ENCODE assay signal across 19 cellular contexts in the genomic region with DNA sequence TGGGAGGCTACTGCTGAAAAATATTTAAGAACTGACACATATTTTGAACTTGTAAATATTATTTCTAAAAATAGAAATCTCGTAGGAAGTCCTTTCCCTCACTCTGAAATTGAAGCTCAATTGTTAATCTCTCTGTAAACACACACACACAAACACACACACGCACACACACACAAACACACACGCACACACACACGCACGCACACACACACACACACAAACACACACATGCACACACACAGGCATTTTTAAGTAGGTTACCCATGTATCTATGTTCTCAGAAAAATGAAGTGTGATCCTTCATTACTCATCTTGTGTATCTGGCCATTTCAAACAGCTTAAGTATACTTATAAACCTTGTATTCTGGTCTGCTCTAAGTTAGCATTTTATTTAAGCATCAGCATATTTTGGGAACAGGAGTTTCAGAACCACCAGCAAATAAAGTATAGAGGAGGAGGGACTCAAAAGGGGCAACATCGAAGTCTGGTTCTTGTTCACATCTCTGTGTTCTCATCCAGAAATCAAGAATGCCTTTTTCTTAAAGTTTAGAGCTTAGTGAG. TPM values are rescaled to one million over a fixed set of nuclear protein-coding genes. Genes with fewer than 3 reads are reported as not detected.
DNase-seq lines count a peak whose midpoint lies in the region; ATAC-seq, FAIRE-seq and TF ChIP-seq lines count a peak whose summit lies in the region.
"Had no signal": no experiment of that assay in that cellular context is flagged by ENCODE, and none has a peak within 500 bp of the region (broad histone marks: within the 10 kb centered on the region; RNA-seq: fewer than 3 reads in every experiment).

No MANE protein-coding gene starts in this region.

- peaks cover 4% of the 10 kb centered on the region for H3K4me1 ChIP-seq in IMR-90 (ENCODE audit: control insufficient read depth, insufficient read depth, low read length)
- H3K4me1 ChIP-seq in H1 (replicated peaks in 1 of 4; ENCODE audit: control insufficient read depth in 3 of 4, insufficient read depth in 4 of 4, low read length in 3 of 4): no peaks in the 10 kb centered on the region
- H3K4me1 ChIP-seq in parathyroid adenoma: peaks cover 10% of the 10 kb centered on the region
- H3K4me1 ChIP-seq: A549, BE2C had no signal

- H2AK5ac ChIP-seq in IMR-90 (ENCODE audit: low read depth, low read length) (peak overlapping the region; percentile 67), H1 (ENCODE audit: low read depth, low read length) (no peak overlapping the region)

- peak; percentile 66 for ATAC-seq in IMR-90 (ENCODE audit: low read depth)
- no peak for ATAC-seq in GM21381 (IDR thresholded peaks at IDR 0.05; ENCODE audit: unreplicated experiment)
- ATAC-seq: A549, GM23338 had no signal

- TF ChIP-seq CTCF in IMR-90 (conservative IDR thresholded peaks at IDR 0.05; ENCODE audit: low read depth, low read length) (no peak), H1 (IDR thresholded peaks at IDR 0.05; ENCODE audit: control extremely low read depth in 1 of 3, insufficient read depth in 1 of 3, low read depth in 1 of 3, low read length in 3 of 3) (no peak), parathyroid adenoma (IDR thresholded peaks at IDR 0.05) (no peak)

- no peak for TF ChIP-seq EP300 in H1 (IDR thresholded peaks at IDR 0.05; ENCODE audit: borderline replicate concordance in 1 of 2, low read depth in 2 of 2, low read length in 2 of 2)

- no peak overlapping the region for H2BK15ac ChIP-seq in IMR-90 (ENCODE audit: low read depth, low read length)
- H2BK15ac ChIP-seq in H1 (ENCODE audit: low read length): no peak overlapping the region

- H3K79me2 ChIP-seq in H1 (ENCODE audit: control insufficient read depth in 1 of 2, insufficient read depth in 2 of 2, low read length in 2 of 2) (no peaks in the 10 kb centered on the region), parathyroid adenoma (no peaks in the 10 kb centered on the region)

- H2AFZ ChIP-seq in IMR-90 (replicated peaks; ENCODE audit: low read length, poor library complexity): no peak overlapping the region
- H2AFZ ChIP-seq in H1 (ENCODE audit: low read length): no peak overlapping the region
- H2AFZ ChIP-seq in parathyroid adenoma: peak overlapping the region; percentile 12
- H2AFZ ChIP-seq: GM23338 had no signal

- H4K20me1 ChIP-seq in IMR-90 (ENCODE audit: insufficient read depth, low read length) (no peaks in the 10 kb centered on the region), H1 (replicated peaks in 1 of 2; ENCODE audit: control insufficient read depth in 1 of 2, insufficient read depth in 2 of 2, low read length in 2 of 2) (no peaks in the 10 kb centered on the region)

- in situ Hi-C loops in IMR-90 (cut with MboI; ENCODE audit: low sequenced_read_pairs): no loop called here

- TF ChIP-seq RAD21 in IMR-90 (IDR thresholded peaks at IDR 0.05; ENCODE audit: low read length) (no peak), H1 (IDR thresholded peaks at IDR 0.05 in 1 of 2, conservative IDR thresholded peaks at IDR 0.05 in 1 of 2; ENCODE audit: low read depth in 2 of 2, low read length in 2 of 2) (no peak)

- WGBS in IMR-90 (ENCODE audit: extremely low coverage in 2 of 2, insufficient read length in 1 of 2), 2 experiments: no CpG with 5 or more reads among the region's 6 CpGs
- WGBS in H1 (ENCODE audit: extremely low coverage in 1 of 2, insufficient coverage in 1 of 2, insufficient read length in 1 of 2, insufficient replicate concordance in 2 of 2, low coverage in 1 of 2, low lambda C conversion rate in 2 of 2, missing lambda C conversion rate in 1 of 2), 2 experiments: 86% methylated on average over 6 of the region's 6 CpGs; no CpG with 5 or more reads in 1 of the 2 experiments

- H3K4ac ChIP-seq in IMR-90 (ENCODE audit: low read depth, low read length) (no peak overlapping the region), H1 (replicated peaks; ENCODE audit: insufficient read length, low read depth, low read length) (no peak overlapping the region)

- H3K4me2 ChIP-seq in IMR-90 (ENCODE audit: low read depth, low read length) (peak overlapping the region; percentile 47), H1 (ENCODE audit: insufficient read depth in 1 of 2, low read depth in 2 of 2, low read length in 2 of 2) (no peak overlapping the region), parathyroid adenoma (ENCODE audit: low read length) (no peak overlapping the region)
- H3K4me2 ChIP-seq: A549, GM23338 had no signal

- H4K8ac ChIP-seq in IMR-90 (ENCODE audit: low read depth in 2 of 2, low read length in 2 of 2) (peak overlapping the region in 1 of 2 experiments; percentile 59; a peak in 1 of 4 replicates), H1 (ENCODE audit: extremely low read depth, insufficient read depth, low read length) (no peak overlapping the region)

- POLR2A ChIA-PET in IMR-90 (lab: Charles Lee; ENCODE audit: unreplicated experiment): interaction anchor here (0.6 kb wide), 1 partner anchor 107 kb away, joined by 3 read pairs; no protein-coding TSS in a partner anchor
- POLR2A ChIA-PET in H1 (lab: Charles Lee; ENCODE audit: partially characterized antibody): no interaction called here

- no peak overlapping the region for H2AK9ac ChIP-seq in IMR-90 (replicated peaks; ENCODE audit: low read depth, low read length, poor library complexity)

- H3K18ac ChIP-seq in IMR-90 (ENCODE audit: low read depth, low read length): 0 out of 2 replicates have a peak overlapping the region, but pooled peaks have one; percentile 9
- no peak overlapping the region for H3K18ac ChIP-seq in H1 (ENCODE audit: extremely low read depth, low read length)

- H2BK20ac ChIP-seq in IMR-90 (ENCODE audit: low read depth, low read length) (no peak overlapping the region), H1 (ENCODE audit: low read length) (no peak overlapping the region)

- H3K56ac ChIP-seq in IMR-90 (ENCODE audit: extremely low read depth, insufficient read depth, low read length) (no peak overlapping the region), H1 (replicated peaks; ENCODE audit: insufficient read length, low read depth, low read length) (peak overlapping the region; percentile 40)

- H4K91ac ChIP-seq in IMR-90 (ENCODE audit: insufficient read depth, low read depth, low read length): no peak overlapping the region
- no peak overlapping the region for H4K91ac ChIP-seq in H1 (replicated peaks; ENCODE audit: insufficient read length, low read length)

- BruUV-seq in IMR-90 (replicated peaks; lab: Mats Ljungman, UMichigan): no TSS peak

- CTCF ChIA-PET in IMR-90 (lab: Yijun Ruan, JAX) (no interaction called here), H1 (lab: Charles Lee; ENCODE audit: partially characterized antibody) (interaction anchor here (0.6 to 0.9 kb wide), 2 partner anchors 95 to 1338 kb away, joined by 3 read pairs; no protein-coding TSS in a partner anchor)

- H2BK120ac ChIP-seq in IMR-90 (ENCODE audit: low read depth, low read length) (peak overlapping the region; percentile 53; the same call in 1 of the 2 replicates), H1 (replicated peaks; ENCODE audit: low read depth, low read length) (no peak overlapping the region)

- FAIRE-seq in H1 (lab: Jason Lieb, UNC): no peak
- FAIRE-seq: A549 had no signal

- H3K9me3 ChIP-seq in IMR-90 (ENCODE audit: control insufficient read depth, insufficient read depth, low read length) (no peaks in the 10 kb centered on the region), H1 (ENCODE audit: insufficient read depth in 2 of 2, low read depth in 1 of 2, low read length in 1 of 2) (no peaks in the 10 kb centered on the region; a peak in 1 of 4 replicates), parathyroid adenoma (ENCODE audit: control insufficient read depth, low read length) (no peaks in the 10 kb centered on the region)
- H3K9me3 ChIP-seq: A549, BE2C had no signal

- peak; percentile 56 for DNase-seq in HCEC 1CT
- DNase-seq in IMR-90: peak; percentile 46
- no peak for DNase-seq in H1 (ENCODE audit: low read depth in 1 of 2, low spot score in 2 of 2)
- DNase-seq in GF-D8 (lab: John Stamatoyannopoulos, UW): no peak
- no peak for DNase-seq in NCI-H2081 treated with DMSO at 0.1 percent for 48 hours (lab: John Stamatoyannopoulos, UW)
- no peak for DNase-seq in putamen (ENCODE audit: low spot score)
- DNase-seq: BE2C; CD4-positive, alpha-beta memory T cell; DND-41; H9; HFFc6; KG1 had no signal

- no peak overlapping the region for H3K27ac ChIP-seq in IMR-90 (ENCODE audit: insufficient read depth, low read length)
- H3K27ac ChIP-seq in H1 (ENCODE audit: low read depth, low read length): no peak overlapping the region
- no peak overlapping the region for H3K27ac ChIP-seq in parathyroid adenoma
- H3K27ac ChIP-seq: A549, C4-2B had no signal

- H4K5ac ChIP-seq in IMR-90 (ENCODE audit: low read depth, low read length): no peak overlapping the region
- H4K5ac ChIP-seq in H1 (ENCODE audit: insufficient read length, low read depth, low read length): no peak overlapping the region

- H3K79me1 ChIP-seq in IMR-90 (ENCODE audit: low read depth in 1 of 2, low read length in 2 of 2) (no peaks in the 10 kb centered on the region), H1 (ENCODE audit: low read depth, low read length) (no peaks in the 10 kb centered on the region)

- H3K9ac ChIP-seq in IMR-90 (ENCODE audit: low read depth, low read length) (no peak overlapping the region), H1 (replicated peaks in 1 of 4; ENCODE audit: extremely low read depth in 1 of 4, low read depth in 3 of 4, low read length in 3 of 4) (no peak overlapping the region), parathyroid adenoma (no peak overlapping the region)

- no peaks in the 10 kb centered on the region for H3K27me3 ChIP-seq in IMR-90 (ENCODE audit: control insufficient read depth, insufficient read depth, low read length)
- H3K27me3 ChIP-seq in H1 (replicated peaks in 1 of 4; ENCODE audit: control insufficient read depth in 3 of 4, extremely low read depth in 1 of 4, insufficient read depth in 3 of 4, low read length in 3 of 4): no peaks in the 10 kb centered on the region
- no peaks in the 10 kb centered on the region for H3K27me3 ChIP-seq in parathyroid adenoma (ENCODE audit: control insufficient read depth, insufficient read depth, low read length)
- H3K27me3 ChIP-seq: BE2C had no signal

- TF ChIP-seq POLR2A in IMR-90 (IDR thresholded peaks at IDR 0.05; ENCODE audit: low read depth, low read length): no peak
- TF ChIP-seq POLR2A in H1 (IDR thresholded peaks at IDR 0.05; ENCODE audit: control extremely low read depth in 1 of 2, low read depth in 2 of 2, low read length in 2 of 2): no peak

- no peaks in the 10 kb centered on the region for H3K36me3 ChIP-seq in IMR-90 (ENCODE audit: control insufficient read depth, insufficient read depth, low read length)
- H3K36me3 ChIP-seq in H1 (ENCODE audit: control insufficient read depth in 2 of 4, insufficient read depth in 4 of 4, low read length in 3 of 4): no peaks in the 10 kb centered on the region; a peak in 1 of 8 replicates
- no peaks in the 10 kb centered on the region for H3K36me3 ChIP-seq in parathyroid adenoma (ENCODE audit: control insufficient read depth, insufficient read depth, low read length)

- H2BK5ac ChIP-seq in IMR-90 (ENCODE audit: low read depth, low read length, poor library complexity, severe bottlenecking) (peak overlapping the region; percentile 77), H1 (ENCODE audit: low read depth, low read length) (no peak overlapping the region)

- peaks cover 2% of the 10 kb centered on the region; the same call in 1 of the 2 replicates for H3K23me2 ChIP-seq in H1 (ENCODE audit: low read depth, low read length)

- H3K14ac ChIP-seq in IMR-90 (replicated peaks; ENCODE audit: low read depth, low read length): no peak overlapping the region
- no peak overlapping the region for H3K14ac ChIP-seq in H1 (ENCODE audit: insufficient read length)

- H2BK12ac ChIP-seq in H1 (ENCODE audit: low read depth, low read length): no peak overlapping the region

- intact Hi-C loops in IMR-90 (cut with micrococcal nuclease): no loop called here

- dilution Hi-C loops in IMR-90 (cut with HindIII; ENCODE audit: low sequenced_read_pairs, unreplicated experiment): no loop called here

- no peak overlapping the region for H3K4me3 ChIP-seq in IMR-90 (ENCODE audit: insufficient read depth, low read depth, low read length)
- H3K4me3 ChIP-seq in H1 (ENCODE audit: extremely low read depth in 1 of 4, insufficient read depth in 2 of 4, low read depth in 3 of 4, low read length in 4 of 4): no peak overlapping the region
- H3K4me3 ChIP-seq in parathyroid adenoma (ENCODE audit: low read depth, low read length): no peak overlapping the region
- H3K4me3 ChIP-seq: A549, GM23338 had no signal

- H3K9me1 ChIP-seq in IMR-90 (ENCODE audit: insufficient read depth, low read length): no peaks in the 10 kb centered on the region

- H3K23ac ChIP-seq in IMR-90 (ENCODE audit: low read depth, low read length): no peak overlapping the region
- H3K23ac ChIP-seq in H1 (ENCODE audit: insufficient read length): no peak overlapping the region

RNA-seq across cellular contexts. Expression of gene CCN6, which starts 11.6 kb away (rescaled TPM):
- not detected in 2 replicates for total RNA-seq in IMR-90 (2012; rRNA removed)
- polyA plus RNA-seq in IMR-90 (2012; rRNA removed) (not detected in 2 replicates), H1 (2011; rRNA removed) (not detected in 2 replicates)
- not detected in 2 replicates for polyA plus RNA-seq in IMR-90 (2012; cell fraction: cytosol; rRNA removed)
- not detected in 2 replicates for polyA plus RNA-seq in IMR-90 (2012; cell fraction: nucleus; rRNA removed; ENCODE audit: low replicate concordance)
- not detected in 2 replicates for total RNA-seq in H1 (2021; fragmentation: NEBNext Ultra II Directional; extraction: Animal tissue kit (Norgen Biotek cat#: 25700))
- polyA plus RNA-seq in H1 (2011; cell fraction: cytosol; rRNA removed): not detected
- not detected for polyA plus RNA-seq in H1 (2011; cell fraction: nucleus; rRNA removed)
- polyA plus RNA-seq in H1 (2012, experiment 1 of 2): not detected in 4 replicates
- not detected for polyA plus RNA-seq in H1 (2012, experiment 2 of 2)
- not detected for polyA plus RNA-seq in H1 (2013, experiment 1 of 2)
- not detected for polyA plus RNA-seq in H1 (2013, experiment 2 of 2)
- not detected in 2 replicates for polyA minus RNA-seq in H1 (2011; rRNA and poly(A)+ RNA removed)
- polyA minus RNA-seq in H1 (2011; cell fraction: cytosol; rRNA and poly(A)+ RNA removed): not detected
- not detected for polyA minus RNA-seq in H1 (2011; cell fraction: nucleus; rRNA and poly(A)+ RNA removed)
- total RNA-seq: CD4-positive, alpha-beta memory T cell; GM23338; H9; HFFc6; HT1080 had no signal
- polyA plus RNA-seq: A549, AG04450 had no signal

RNA-seq across cellular contexts. Expression of gene TUBE1, which starts 21.8 kb away (rescaled TPM):
- total RNA-seq in IMR-90 (2012; rRNA removed): 8.6 and 10.0 TPM in 2 replicates
- 6.5 and 7.9 TPM in 2 replicates for polyA plus RNA-seq in IMR-90 (2012; rRNA removed)
- polyA plus RNA-seq in IMR-90 (2012; cell fraction: cytosol; rRNA removed): 1.5 and 2.0 TPM in 2 replicates
- polyA plus RNA-seq in IMR-90 (2012; cell fraction: nucleus; rRNA removed; ENCODE audit: low replicate concordance): 10.4 and 42.0 TPM in 2 replicates
- total RNA-seq in H1 (2021; fragmentation: NEBNext Ultra II Directional; extraction: Animal tissue kit (Norgen Biotek cat#: 25700)): 14.8 and 15.9 TPM in 2 replicates
- 5.5 and 8.0 TPM in 2 replicates for polyA plus RNA-seq in H1 (2011; rRNA removed)
- polyA plus RNA-seq in H1 (2011; cell fraction: cytosol; rRNA removed): 9.9 TPM
- polyA plus RNA-seq in H1 (2011; cell fraction: nucleus; rRNA removed): 8.8 TPM
- polyA plus RNA-seq in H1 (2012, experiment 1 of 2): 6.9 to 16.7 TPM (median 8.0 TPM) in 4 replicates
- 2.2 TPM for polyA plus RNA-seq in H1 (2012, experiment 2 of 2)
- 14.9 TPM for polyA plus RNA-seq in H1 (2013, experiment 1 of 2)
- 13.5 TPM for polyA plus RNA-seq in H1 (2013, experiment 2 of 2)
- polyA minus RNA-seq in H1 (2011; rRNA and poly(A)+ RNA removed): 8.5 and 8.8 TPM in 2 replicates
- polyA minus RNA-seq in H1 (2011; cell fraction: cytosol; rRNA and poly(A)+ RNA removed): 8.0 TPM
- 29.1 TPM for polyA minus RNA-seq in H1 (2011; cell fraction: nucleus; rRNA and poly(A)+ RNA removed)

RNA-seq across cellular contexts. Expression of gene FAM229B, which starts 21.9 kb away (rescaled TPM):
- total RNA-seq in IMR-90 (2012; rRNA removed): 8.6 and 11.4 TPM in 2 replicates
- 23.2 and 25.6 TPM in 2 replicates for polyA plus RNA-seq in IMR-90 (2012; rRNA removed)
- polyA plus RNA-seq in IMR-90 (2012; cell fraction: cytosol; rRNA removed): 5.0 and 13.4 TPM in 2 replicates
- polyA plus RNA-seq in IMR-90 (2012; cell fraction: nucleus; rRNA removed; ENCODE audit: low replicate concordance): 0.74 and 11.5 TPM in 2 replicates
- 10.0 and 10.5 TPM in 2 replicates for total RNA-seq in H1 (2021; fragmentation: NEBNext Ultra II Directional; extraction: Animal tissue kit (Norgen Biotek cat#: 25700))
- polyA plus RNA-seq in H1 (2011; rRNA removed): 5.8 and 10.4 TPM in 2 replicates
- polyA plus RNA-seq in H1 (2011; cell fraction: cytosol; rRNA removed): 7.5 TPM
- 5.8 TPM for polyA plus RNA-seq in H1 (2011; cell fraction: nucleus; rRNA removed)
- polyA plus RNA-seq in H1 (2012, experiment 1 of 2): 12.3 to 14.3 TPM (median 12.8 TPM) in 4 replicates
- polyA plus RNA-seq in H1 (2012, experiment 2 of 2): 25.4 TPM
- 28.3 TPM for polyA plus RNA-seq in H1 (2013, experiment 1 of 2)
- polyA plus RNA-seq in H1 (2013, experiment 2 of 2): 25.1 TPM
- 3.6 and 5.0 TPM in 2 replicates for polyA minus RNA-seq in H1 (2011; rRNA and poly(A)+ RNA removed)
- polyA minus RNA-seq in H1 (2011; cell fraction: cytosol; rRNA and poly(A)+ RNA removed): 2.1 TPM
- 1.9 TPM for polyA minus RNA-seq in H1 (2011; cell fraction: nucleus; rRNA and poly(A)+ RNA removed)

Comparison
In these comparisons a context has a peak if more than half of its experiments do, and no peak if none do; other contexts are left out.
1. DNase-seq: peak in HCEC 1CT (single experiment) and IMR-90 (single experiment); none in H1 (0 of 2), GF-D8 (single experiment), NCI-H2081 treated with DMSO at 0.1 percent for 48 hours (single experiment) and putamen (single experiment).